Comparison of ENCODE assay signal across 8 cellular contexts in genomic region chr11:67606477-67607295, GRCh38. TPM values are rescaled to one million over a fixed set of nuclear protein-coding genes. Genes with fewer than 3 reads are reported as not detected.
A peak's percentile ranks its signal among the peaks of the same experiment; 100 is the strongest.
DNase-seq lines count a peak whose midpoint lies in the region; ATAC-seq and TF ChIP-seq lines count a peak whose summit lies in the region.

TSS of gene NDUFV1 (plus strand) at chr11:67606936. CDS start at chr11:67607005, 69 bp downstream.

- intact Hi-C loops in testis (cut with DNase I; ENCODE audit: low total_unique reads), result no loop called here

- peaks cover 18% of the 10 kb centered on the region for H3K4me1 ChIP-seq in testis

- TF ChIP-seq CTCF in GM06990 (IDR thresholded peaks at IDR 0.05; ENCODE audit: insufficient read depth, low read length, poor library complexity, severe bottlenecking) (peak; percentile 66), HFF-Myc (IDR thresholded peaks at IDR 0.05; ENCODE audit: low read depth, low read length, missing control alignments) (peak; percentile 45), NB4 (IDR thresholded peaks at IDR 0.05; ENCODE audit: low read depth, low read length) (peak; percentile 31), omental fat pad (IDR thresholded peaks at IDR 0.05) (peak in 1 of 3 donors; percentile 6), testis (IDR thresholded peaks at IDR 0.05) (peak; percentile 49 to 74 (median 70))

- H3K36me3 ChIP-seq in GM06990 (ENCODE audit: control insufficient read depth, insufficient read depth, low read length) (peaks cover 22% of the 10 kb centered on the region), SK-N-MC (ENCODE audit: insufficient read depth, low read length) (peaks cover 29% of the 10 kb centered on the region; the same call in 1 of the 2 replicates), testis (ENCODE audit: low read depth, missing control alignments) (no peaks in the 10 kb centered on the region)

- 0 to 1% methylated on average over 32 to 51 of the region's 70 CpGs for WGBS in testis, 2 donors

- peak within 1 kb of the TSS; percentile 89 for H3K9ac ChIP-seq in SK-N-MC (ENCODE audit: insufficient read length)

- H3K27ac ChIP-seq in SK-N-MC (no peak within 1 kb of the TSS), testis (peak within 1 kb of the TSS; percentile 69 to 85)

- H3K9me3 ChIP-seq in SK-N-MC (ENCODE audit: low read depth, low read length) (no peaks in the 10 kb centered on the region), testis (no peaks in the 10 kb centered on the region)

- peak; percentile 98 for ATAC-seq in omental fat pad (ENCODE audit: low FRiP score)

- peak; percentile 86 for TF ChIP-seq POLR2A in NB4 (IDR thresholded peaks at IDR 0.05; ENCODE audit: extremely low read depth, insufficient read length)
- no peak for TF ChIP-seq POLR2A in testis (IDR thresholded peaks at IDR 0.05)

- DNase-seq in GM06990 (ENCODE audit: extremely low read depth, insufficient read length) (peak; percentile 95), HFF-Myc (ENCODE audit: extremely low read depth, low read depth) (peak; percentile 62), NB4 (ENCODE audit: low read depth) (peak; percentile 97), SK-N-MC (ENCODE audit: low read depth, low spot score) (no peak), germinal center (ENCODE audit: low spot score) (peak; percentile 85), omental fat pad (ENCODE audit: low spot score) (peak; percentile 87), testis (peak; percentile 98)
- peak; percentile 99 for DNase-seq in activated naive CD4-positive, alpha-beta T cell treated with anti-CD3 and anti-CD28 coated beads, Interleukin-2, amount 50 U/mL, for 16 hours

- H3K27me3 ChIP-seq in GM06990 (replicated peaks; ENCODE audit: control insufficient read depth, insufficient read depth, low read length) (no peaks in the 10 kb centered on the region), testis (no peaks in the 10 kb centered on the region)

- H3K4me3 ChIP-seq in GM06990 (replicated peaks; ENCODE audit: low read depth, low read length) (peak within 1 kb of the TSS; percentile 93), HFF-Myc (replicated peaks; ENCODE audit: low read depth, low read length) (peak within 1 kb of the TSS; percentile 99), NB4 (ENCODE audit: low read depth, low read length) (peak within 1 kb of the TSS; percentile 92), SK-N-MC (peak within 1 kb of the TSS; percentile 93), testis (peak within 1 kb of the TSS; percentile 84 to 96)

RNA-seq across cellular contexts. Expression of gene NDUFV1, which starts in this region (rescaled TPM):
- total RNA-seq in omental fat pad (100 to 1,000 TPM; 143 to 233 (median 165) TPM), testis (100 to 1,000 TPM; 312 to 369 TPM)
- 187 TPM for polyA plus RNA-seq in testis (ENCODE audit: insufficient read depth, low read depth, low replicate concordance)
